ENCODE assay signal across 1 cellular context in the genomic region with DNA sequence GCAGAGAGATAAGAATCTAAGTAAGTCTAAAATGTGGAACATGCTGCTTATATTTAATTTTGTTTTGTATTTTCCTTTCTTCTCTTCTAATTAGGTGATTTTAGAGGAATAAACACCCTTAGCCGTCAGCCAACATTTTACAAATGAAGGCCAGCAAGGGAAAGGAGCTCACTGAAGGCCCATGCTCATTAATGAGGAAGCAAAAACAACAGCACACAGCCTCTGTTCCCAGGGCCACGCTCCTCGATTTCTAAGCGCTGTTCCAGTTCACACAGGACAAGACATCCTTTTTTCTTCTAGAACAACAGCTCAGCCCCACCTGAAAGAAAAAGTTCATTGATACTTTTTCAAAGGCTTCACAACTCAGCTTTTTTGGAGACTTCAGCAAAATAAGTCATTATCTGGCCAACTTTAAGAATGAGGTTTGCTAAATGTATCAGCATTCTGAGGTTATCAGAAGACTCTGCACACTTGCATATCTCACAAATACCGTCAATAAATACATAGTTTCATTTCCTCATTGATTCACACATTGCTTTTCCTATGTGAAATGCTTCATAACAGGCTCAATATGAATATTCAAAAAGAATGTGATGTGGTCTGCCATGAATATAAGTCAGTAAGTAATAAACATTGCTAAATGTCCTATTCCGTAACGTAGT.
TF ChIP-seq lines count a peak whose summit lies in the region.

No MANE protein-coding gene starts in this region.

TF ChIP-seq in GM12878, 131 proteins besides CTCF, POLR2A, EP300 and RAD21 (continued from another document):
- TF ChIP-seq E2F8 (IDR thresholded peaks at IDR 0.05; ENCODE audit: low read depth, partially characterized antibody) (no peak), WRNIP1 (IDR thresholded peaks at IDR 0.05; ENCODE audit: borderline replicate concordance, low read depth, low read length) (no peak), ASH2L (IDR thresholded peaks at IDR 0.05; ENCODE audit: borderline replicate concordance, low read depth) (no peak), CREB1 (IDR thresholded peaks at IDR 0.05; ENCODE audit: low read depth) (peak; percentile 53; the same call in 1 of the 2 replicates), ZBTB11 (CRISPR knock-in tag; IDR thresholded peaks at IDR 0.05) (no peak), SPI1 (IDR thresholded peaks at IDR 0.05; ENCODE audit: borderline replicate concordance, insufficient read depth, low read depth, low read length) (peak; percentile 91), SMC3 (IDR thresholded peaks at IDR 0.05; ENCODE audit: borderline replicate concordance, low read length) (no peak), RELA (IDR thresholded peaks at IDR 0.05; ENCODE audit: borderline replicate concordance, partially characterized antibody) (no peak), ZNF592 (IDR thresholded peaks at IDR 0.05) (no peak), POU2F2 (IDR thresholded peaks at IDR 0.05; ENCODE audit: borderline replicate concordance, low read depth, low read length) (peak; percentile 50; the same call in 1 of the 3 replicates), STAT1 (conservative IDR thresholded peaks at IDR 0.05) (no peak), HDAC2 (IDR thresholded peaks at IDR 0.05) (no peak), IKZF2 (IDR thresholded peaks at IDR 0.05) (peak; percentile 65 to 69; a peak in 3 of 4 replicates), RUNX3 (IDR thresholded peaks at IDR 0.05; ENCODE audit: low read length) (peak; percentile 59), CHD2 (IDR thresholded peaks at IDR 0.05; ENCODE audit: borderline replicate concordance, low read depth, low read length) (no peak), USF1 (IDR thresholded peaks at IDR 0.05; ENCODE audit: borderline replicate concordance, extremely low read length, insufficient read depth, low read depth, low read length) (no peak), ZNF217 (IDR thresholded peaks at IDR 0.05) (0 out of 2 replicates have a peak, but pooled peaks have one; percentile 28), JUNB (IDR thresholded peaks at IDR 0.05) (peak; percentile 17; the same call in 1 of the 2 replicates), MTA2 (IDR thresholded peaks at IDR 0.05; ENCODE audit: low read depth) (peak; percentile 78), EZH2 (IDR thresholded peaks at IDR 0.05; ENCODE audit: borderline replicate concordance, control insufficient read depth, low read depth, low read length) (no peak), PAX5 (IDR thresholded peaks at IDR 0.05; ENCODE audit: borderline replicate concordance, low read depth, low read length) (0 out of 2 replicates have a peak, but pooled peaks have one; percentile 15), CEBPB (IDR thresholded peaks at IDR 0.05; ENCODE audit: borderline replicate concordance in 1 of 2, low read depth in 2 of 2, low read length in 2 of 2) (0 out of 4 replicates have a peak, but pooled peaks of 1 of the 2 experiments have one; percentile 50), PAX8 (IDR thresholded peaks at IDR 0.05) (no peak)
- TF ChIP-seq, protein P1, sequence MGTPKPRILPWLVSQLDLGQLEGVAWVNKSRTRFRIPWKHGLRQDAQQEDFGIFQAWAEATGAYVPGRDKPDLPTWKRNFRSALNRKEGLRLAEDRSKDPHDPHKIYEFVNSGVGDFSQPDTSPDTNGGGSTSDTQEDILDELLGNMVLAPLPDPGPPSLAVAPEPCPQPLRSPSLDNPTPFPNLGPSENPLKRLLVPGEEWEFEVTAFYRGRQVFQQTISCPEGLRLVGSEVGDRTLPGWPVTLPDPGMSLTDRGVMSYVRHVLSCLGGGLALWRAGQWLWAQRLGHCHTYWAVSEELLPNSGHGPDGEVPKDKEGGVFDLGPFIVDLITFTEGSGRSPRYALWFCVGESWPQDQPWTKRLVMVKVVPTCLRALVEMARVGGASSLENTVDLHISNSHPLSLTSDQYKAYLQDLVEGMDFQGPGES (IDR thresholded peaks at IDR 0.05), result no peak
- TF ChIP-seq, protein P2, sequence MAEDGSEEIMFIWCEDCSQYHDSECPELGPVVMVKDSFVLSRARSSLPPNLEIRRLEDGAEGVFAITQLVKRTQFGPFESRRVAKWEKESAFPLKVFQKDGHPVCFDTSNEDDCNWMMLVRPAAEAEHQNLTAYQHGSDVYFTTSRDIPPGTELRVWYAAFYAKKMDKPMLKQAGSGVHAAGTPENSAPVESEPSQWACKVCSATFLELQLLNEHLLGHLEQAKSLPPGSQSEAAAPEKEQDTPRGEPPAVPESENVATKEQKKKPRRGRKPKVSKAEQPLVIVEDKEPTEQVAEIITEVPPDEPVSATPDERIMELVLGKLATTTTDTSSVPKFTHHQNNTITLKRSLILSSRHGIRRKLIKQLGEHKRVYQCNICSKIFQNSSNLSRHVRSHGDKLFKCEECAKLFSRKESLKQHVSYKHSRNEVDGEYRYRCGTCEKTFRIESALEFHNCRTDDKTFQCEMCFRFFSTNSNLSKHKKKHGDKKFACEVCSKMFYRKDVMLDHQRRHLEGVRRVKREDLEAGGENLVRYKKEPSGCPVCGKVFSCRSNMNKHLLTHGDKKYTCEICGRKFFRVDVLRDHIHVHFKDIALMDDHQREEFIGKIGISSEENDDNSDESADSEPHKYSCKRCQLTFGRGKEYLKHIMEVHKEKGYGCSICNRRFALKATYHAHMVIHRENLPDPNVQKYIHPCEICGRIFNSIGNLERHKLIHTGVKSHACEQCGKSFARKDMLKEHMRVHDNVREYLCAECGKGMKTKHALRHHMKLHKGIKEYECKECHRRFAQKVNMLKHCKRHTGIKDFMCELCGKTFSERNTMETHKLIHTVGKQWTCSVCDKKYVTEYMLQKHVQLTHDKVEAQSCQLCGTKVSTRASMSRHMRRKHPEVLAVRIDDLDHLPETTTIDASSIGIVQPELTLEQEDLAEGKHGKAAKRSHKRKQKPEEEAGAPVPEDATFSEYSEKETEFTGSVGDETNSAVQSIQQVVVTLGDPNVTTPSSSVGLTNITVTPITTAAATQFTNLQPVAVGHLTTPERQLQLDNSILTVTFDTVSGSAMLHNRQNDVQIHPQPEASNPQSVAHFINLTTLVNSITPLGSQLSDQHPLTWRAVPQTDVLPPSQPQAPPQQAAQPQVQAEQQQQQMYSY (CRISPR knock-in tag; IDR thresholded peaks at IDR 0.05), result no peak
- TF ChIP-seq, protein P3, sequence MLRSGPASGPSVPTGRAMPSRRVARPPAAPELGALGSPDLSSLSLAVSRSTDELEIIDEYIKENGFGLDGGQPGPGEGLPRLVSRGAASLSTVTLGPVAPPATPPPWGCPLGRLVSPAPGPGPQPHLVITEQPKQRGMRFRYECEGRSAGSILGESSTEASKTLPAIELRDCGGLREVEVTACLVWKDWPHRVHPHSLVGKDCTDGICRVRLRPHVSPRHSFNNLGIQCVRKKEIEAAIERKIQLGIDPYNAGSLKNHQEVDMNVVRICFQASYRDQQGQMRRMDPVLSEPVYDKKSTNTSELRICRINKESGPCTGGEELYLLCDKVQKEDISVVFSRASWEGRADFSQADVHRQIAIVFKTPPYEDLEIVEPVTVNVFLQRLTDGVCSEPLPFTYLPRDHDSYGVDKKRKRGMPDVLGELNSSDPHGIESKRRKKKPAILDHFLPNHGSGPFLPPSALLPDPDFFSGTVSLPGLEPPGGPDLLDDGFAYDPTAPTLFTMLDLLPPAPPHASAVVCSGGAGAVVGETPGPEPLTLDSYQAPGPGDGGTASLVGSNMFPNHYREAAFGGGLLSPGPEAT (IDR thresholded peaks at IDR 0.05; ENCODE audit: low read depth), result peak; percentile 61; the same call in 1 of the 2 replicates
